Comparison of ENCODE assay signal across 26 cellular contexts in the genomic region with DNA sequence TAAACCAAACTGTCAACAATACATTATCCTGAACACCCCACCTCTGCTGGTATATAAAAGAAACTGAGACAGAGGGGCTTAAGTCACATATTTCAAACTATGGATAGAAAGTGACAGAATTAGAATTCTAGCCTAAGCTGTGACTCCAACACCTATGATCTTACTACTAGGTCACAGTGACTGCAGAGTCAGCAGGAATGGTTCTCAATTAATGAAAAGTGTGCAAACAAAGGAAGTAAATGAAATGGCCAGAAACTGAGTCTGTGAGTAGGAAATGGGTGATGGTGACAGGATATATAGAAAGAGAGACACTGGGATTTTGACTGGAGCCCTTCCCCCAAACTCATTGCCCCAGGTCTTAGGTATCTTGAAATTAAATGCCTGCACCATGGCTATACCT. TPM values are rescaled to one million over a fixed set of nuclear protein-coding genes. Genes with fewer than 3 reads are reported as not detected.
DNase-seq lines count a peak whose midpoint lies in the region; ATAC-seq and TF ChIP-seq lines count a peak whose summit lies in the region.
"Had no signal": no experiment of that assay in that cellular context is flagged by ENCODE, and none has a peak within 500 bp of the region (broad histone marks: within the 10 kb centered on the region; RNA-seq: fewer than 3 reads in every experiment).

No MANE protein-coding gene starts in this region.

- TF ChIP-seq POLR2A in IMR-90 (IDR thresholded peaks at IDR 0.05; ENCODE audit: low read depth, low read length), result no peak

- no peaks in the 10 kb centered on the region for H3K9me3 Mint-ChIP-seq in activated naive CD8-positive, alpha-beta T cell treated with anti-CD3 and anti-CD28 coated beads, Interleukin-2, amount 10 ng/mL, durations not matched to agents 7 days and 5 days
- no peaks in the 10 kb centered on the region for H3K9me3 Mint-ChIP-seq in activated naive CD8-positive, alpha-beta T cell treated with anti-CD3 and anti-CD28 coated beads for 36 hours
- H3K9me3 Mint-ChIP-seq in CD4-positive, alpha-beta T cell, result no peaks in the 10 kb centered on the region
- H3K9me3 Mint-ChIP-seq in stimulated activated effector memory CD8-positive, alpha-beta T cell treated with anti-CD3 and anti-CD28 coated beads, Interleukin-12 subunit alpha, Interleukin-12 subunit beta, amount 100 ng/mL, for 72 hours, result no peaks in the 10 kb centered on the region
- H3K9me3 Mint-ChIP-seq: HFFc6 had no signal

- H3K27ac Mint-ChIP-seq in activated naive CD8-positive, alpha-beta T cell treated with anti-CD3 and anti-CD28 coated beads, Interleukin-2, amount 10 ng/mL, durations not matched to agents 7 days and 5 days, result peak overlapping the region; percentile 8
- H3K27ac Mint-ChIP-seq in activated naive CD8-positive, alpha-beta T cell treated with anti-CD3 and anti-CD28 coated beads for 36 hours, result no peak overlapping the region
- peak overlapping the region; percentile 58 for H3K27ac Mint-ChIP-seq in CD4-positive, alpha-beta T cell
- peak overlapping the region; percentile 70 for H3K27ac Mint-ChIP-seq in stimulated activated effector memory CD8-positive, alpha-beta T cell treated with anti-CD3 and anti-CD28 coated beads, Interleukin-12 subunit alpha, Interleukin-12 subunit beta, amount 100 ng/mL, for 72 hours
- H3K27ac Mint-ChIP-seq: HFFc6 had no signal

- H3K4me2 ChIP-seq in IMR-90 (ENCODE audit: low read depth, low read length), result no peak overlapping the region
- H3K4me2 ChIP-seq: KMS-11 had no signal

- dilution Hi-C loops in IMR-90 (cut with HindIII; ENCODE audit: low sequenced_read_pairs, unreplicated experiment), result no loop called here

- H2AK9ac ChIP-seq in IMR-90 (replicated peaks; ENCODE audit: low read depth, low read length, poor library complexity), result no peak overlapping the region

- peaks cover 45% of the 10 kb centered on the region for H3K36me3 ChIP-seq in IMR-90 (ENCODE audit: control insufficient read depth, insufficient read depth, low read length)

- no peaks in the 10 kb centered on the region for H3K27me3 ChIP-seq in CD4-positive, alpha-beta T cell (ENCODE audit: control insufficient read depth, insufficient read depth, low read length)
- H3K27me3 ChIP-seq in IMR-90 (ENCODE audit: control insufficient read depth, insufficient read depth, low read length), result no peaks in the 10 kb centered on the region
- H3K27me3 ChIP-seq: SJCRH30 had no signal

- peaks cover 47% of the 10 kb centered on the region for H3K36me3 Mint-ChIP-seq in activated naive CD8-positive, alpha-beta T cell treated with anti-CD3 and anti-CD28 coated beads, Interleukin-2, amount 10 ng/mL, durations not matched to agents 7 days and 5 days
- H3K36me3 Mint-ChIP-seq in activated naive CD8-positive, alpha-beta T cell treated with anti-CD3 and anti-CD28 coated beads for 36 hours, result peaks cover 26% of the 10 kb centered on the region
- peaks cover 91% of the 10 kb centered on the region for H3K36me3 Mint-ChIP-seq in CD4-positive, alpha-beta T cell (ENCODE audit: low read depth)
- peaks cover 99% of the 10 kb centered on the region for H3K36me3 Mint-ChIP-seq in stimulated activated effector memory CD8-positive, alpha-beta T cell treated with anti-CD3 and anti-CD28 coated beads, Interleukin-12 subunit alpha, Interleukin-12 subunit beta, amount 100 ng/mL, for 72 hours

- no peak overlapping the region for H2AK5ac ChIP-seq in IMR-90 (ENCODE audit: low read depth, low read length)

- no peak overlapping the region for H3K4ac ChIP-seq in IMR-90 (ENCODE audit: low read depth, low read length)

- no peak for TF ChIP-seq RAD21 in IMR-90 (IDR thresholded peaks at IDR 0.05; ENCODE audit: low read length)

- no peak overlapping the region for H4K5ac ChIP-seq in IMR-90 (ENCODE audit: low read depth, low read length)

- no peaks in the 10 kb centered on the region for H3K27me3 Mint-ChIP-seq in activated naive CD8-positive, alpha-beta T cell treated with anti-CD3 and anti-CD28 coated beads, Interleukin-2, amount 10 ng/mL, durations not matched to agents 7 days and 5 days
- H3K27me3 Mint-ChIP-seq in activated naive CD8-positive, alpha-beta T cell treated with anti-CD3 and anti-CD28 coated beads for 36 hours, result no peaks in the 10 kb centered on the region
- no peaks in the 10 kb centered on the region for H3K27me3 Mint-ChIP-seq in CD4-positive, alpha-beta T cell

- H4K91ac ChIP-seq in IMR-90 (ENCODE audit: insufficient read depth, low read depth, low read length), result no peak overlapping the region

- H2AFZ ChIP-seq in IMR-90 (replicated peaks; ENCODE audit: low read length, poor library complexity), result no peak overlapping the region

- H3K18ac ChIP-seq in IMR-90 (ENCODE audit: low read depth, low read length), result no peak overlapping the region

- no peak overlapping the region for H3K56ac ChIP-seq in IMR-90 (ENCODE audit: extremely low read depth, insufficient read depth, low read length)

- H2BK20ac ChIP-seq in IMR-90 (ENCODE audit: low read depth, low read length), result no peak overlapping the region

- H3K4me3 ChIP-seq in IMR-90 (ENCODE audit: insufficient read depth, low read depth, low read length), result no peak overlapping the region
- H3K4me3 ChIP-seq: HAP-1, SJCRH30 had no signal

- no peak overlapping the region for H3K4me3 Mint-ChIP-seq in activated naive CD8-positive, alpha-beta T cell treated with anti-CD3 and anti-CD28 coated beads, Interleukin-2, amount 10 ng/mL, durations not matched to agents 7 days and 5 days
- H3K4me3 Mint-ChIP-seq in activated naive CD8-positive, alpha-beta T cell treated with anti-CD3 and anti-CD28 coated beads for 36 hours, result no peak overlapping the region
- H3K4me3 Mint-ChIP-seq in CD4-positive, alpha-beta T cell, result no peak overlapping the region
- H3K4me3 Mint-ChIP-seq in stimulated activated effector memory CD8-positive, alpha-beta T cell treated with anti-CD3 and anti-CD28 coated beads, Interleukin-12 subunit alpha, Interleukin-12 subunit beta, amount 100 ng/mL, for 72 hours, result no peak overlapping the region
- H3K4me3 Mint-ChIP-seq: HFFc6 had no signal

- no peak overlapping the region for H3K23ac ChIP-seq in IMR-90 (ENCODE audit: low read depth, low read length)

- no peak overlapping the region for H3K27ac ChIP-seq in CD4-positive, alpha-beta T cell (ENCODE audit: low read depth, low read length)
- no peak overlapping the region for H3K27ac ChIP-seq in IMR-90 (ENCODE audit: insufficient read depth, low read length)
- H3K27ac ChIP-seq: KMS-11, SJCRH30 had no signal

- H3K79me1 ChIP-seq in IMR-90 (ENCODE audit: low read depth in 1 of 2, low read length in 2 of 2), result peaks cover 33 to 49% of the 10 kb centered on the region in 2 experiments

- H2BK120ac ChIP-seq in IMR-90 (ENCODE audit: low read depth, low read length), result no peak overlapping the region

- POLR2A ChIA-PET in activated naive CD8-positive, alpha-beta T cell treated with anti-CD3 and anti-CD28 coated beads, Interleukin-2, amount 10 ng/mL, durations not matched to agents 7 days and 5 days (lab: Charles Lee), result no interaction called here
- POLR2A ChIA-PET in CD4-positive, alpha-beta T cell (lab: Charles Lee), result no interaction called here
- POLR2A ChIA-PET in IMR-90 (lab: Charles Lee; ENCODE audit: unreplicated experiment), result interaction anchor here (0.7 kb wide), 1 partner anchor 79 kb away, joined by 7 read pairs; no protein-coding TSS in a partner anchor

- in situ Hi-C loops in IMR-90 (cut with MboI; ENCODE audit: low sequenced_read_pairs), result no loop called here

- H4K20me1 ChIP-seq in IMR-90 (ENCODE audit: insufficient read depth, low read length), result peaks cover 3% of the 10 kb centered on the region; the same call in 1 of the 2 replicates

- no peak overlapping the region for H3K14ac ChIP-seq in IMR-90 (replicated peaks; ENCODE audit: low read depth, low read length)

- H4K8ac ChIP-seq in IMR-90 (ENCODE audit: low read depth in 2 of 2, low read length in 2 of 2), result no peak overlapping the region

- CTCF ChIA-PET in CD4-positive, alpha-beta T cell (lab: Charles Lee), result no interaction called here
- CTCF ChIA-PET in IMR-90 (lab: Yijun Ruan, JAX), result interaction anchor here (0.7 kb wide), 1 partner anchor 327 kb away, joined by 4 read pairs; no protein-coding TSS in a partner anchor

- ATAC-seq in activated naive CD8-positive, alpha-beta T cell treated with anti-CD3 and anti-CD28 coated beads, Interleukin-2, amount 10 ng/mL, durations not matched to agents 7 days and 5 days (ENCODE audit: low read depth), result no peak
- no peak for ATAC-seq in CD4-positive, alpha-beta T cell (ENCODE audit: poor library complexity)
- ATAC-seq in IMR-90 (ENCODE audit: low read depth) (no peak), GM21390 (IDR thresholded peaks at IDR 0.05; ENCODE audit: unreplicated experiment) (no peak)
- ATAC-seq in stimulated activated effector memory CD8-positive, alpha-beta T cell treated with anti-CD3 and anti-CD28 coated beads, Interleukin-12 subunit alpha, Interleukin-12 subunit beta, amount 100 ng/mL, for 72 hours, result no peak
- ATAC-seq: PC-3, Right ventricle myocardium inferior, SK-N-SH treated with all-trans-retinoic acid at 6 μM for 48 hours had no signal

- no peaks in the 10 kb centered on the region for H3K9me3 ChIP-seq in CD4-positive, alpha-beta T cell (ENCODE audit: control insufficient read depth, low read length)
- H3K9me3 ChIP-seq in IMR-90 (ENCODE audit: control insufficient read depth, insufficient read depth, low read length), result no peaks in the 10 kb centered on the region
- H3K9me3 ChIP-seq: HAP-1, SJCRH30 had no signal

- no peak overlapping the region for H3K9ac ChIP-seq in IMR-90 (ENCODE audit: low read depth, low read length)
- H3K9ac ChIP-seq: KMS-11 had no signal

- no TSS peak for BruUV-seq in IMR-90 (replicated peaks; lab: Mats Ljungman, UMichigan)

- H3K9me1 ChIP-seq in IMR-90 (ENCODE audit: insufficient read depth, low read length), result peaks cover 8% of the 10 kb centered on the region; the same call in 1 of the 2 replicates

- TF ChIP-seq CTCF in CD4-positive, alpha-beta T cell (IDR thresholded peaks at IDR 0.05), result no peak
- TF ChIP-seq CTCF in IMR-90 (conservative IDR thresholded peaks at IDR 0.05; ENCODE audit: low read depth, low read length), result no peak

- DNase-seq in activated naive CD8-positive, alpha-beta T cell treated with anti-CD3 and anti-CD28 coated beads, Interleukin-2, amount 10 ng/mL, durations not matched to agents 7 days and 5 days, result no peak
- no peak for DNase-seq in activated naive CD8-positive, alpha-beta T cell treated with anti-CD3 and anti-CD28 coated beads for 36 hours
- no peak for DNase-seq in CD4-positive, alpha-beta T cell
- DNase-seq in IMR-90 (no peak), mesenteric fat pad (ENCODE audit: low spot score) (no peak)
- DNase-seq in stimulated activated effector memory CD8-positive, alpha-beta T cell treated with anti-CD3 and anti-CD28 coated beads, Interleukin-12 subunit alpha, Interleukin-12 subunit beta, amount 100 ng/mL, for 72 hours (ENCODE audit: low spot score in 2 of 2), result no peak
- DNase-seq: C1 segment of cervical spinal cord; DMS153; DND-41; GOT3; HFFc6; NCI-H1048; NCI-H1417; NCI-H1694; NCI-H2029 treated with DMSO at 0.1 percent for 48 hours; NCI-H446 treated with DMSO at 0.1 percent for 48 hours; NCI-H526; NCI-H82; NK-92 treated with Interleukin-12 subunit alpha and Interleukin-12 subunit beta, amount 100 ng/mL, for 24 hours; PC-3; SJCRH30 had no signal

- peaks cover 10% of the 10 kb centered on the region for H3K4me1 Mint-ChIP-seq in activated naive CD8-positive, alpha-beta T cell treated with anti-CD3 and anti-CD28 coated beads, Interleukin-2, amount 10 ng/mL, durations not matched to agents 7 days and 5 days
- H3K4me1 Mint-ChIP-seq in activated naive CD8-positive, alpha-beta T cell treated with anti-CD3 and anti-CD28 coated beads for 36 hours, result peaks cover 4% of the 10 kb centered on the region
- peaks cover 9% of the 10 kb centered on the region for H3K4me1 Mint-ChIP-seq in CD4-positive, alpha-beta T cell (ENCODE audit: low read depth)
- peaks cover 7% of the 10 kb centered on the region for H3K4me1 Mint-ChIP-seq in stimulated activated effector memory CD8-positive, alpha-beta T cell treated with anti-CD3 and anti-CD28 coated beads, Interleukin-12 subunit alpha, Interleukin-12 subunit beta, amount 100 ng/mL, for 72 hours

- intact Hi-C loops in CD4-positive, alpha-beta T cell (cut with DNase I, micrococcal nuclease), result no loop called here
- intact Hi-C loops in IMR-90 (cut with micrococcal nuclease), result no loop called here

- H2BK15ac ChIP-seq in IMR-90 (ENCODE audit: low read depth, low read length), result no peak overlapping the region

- no peak overlapping the region for H2BK5ac ChIP-seq in IMR-90 (ENCODE audit: low read depth, low read length, poor library complexity, severe bottlenecking)

- H3K4me1 ChIP-seq in IMR-90 (ENCODE audit: control insufficient read depth, insufficient read depth, low read length), result no peaks in the 10 kb centered on the region; the same call in 1 of the 2 replicates
- H3K4me1 ChIP-seq: HAP-1, SJCRH30 had no signal

RNA-seq across cellular contexts. Expression of gene SDC3, which starts 38.7 kb away (rescaled TPM):
- under 1 TPM; 0.51 to 0.55 TPM for total RNA-seq in activated naive CD8-positive, alpha-beta T cell treated with anti-CD3 and anti-CD28 coated beads, Interleukin-2, amount 10 ng/mL, durations not matched to agents 7 days and 5 days
- under 1 TPM; 0.30 to 0.43 TPM for total RNA-seq in activated naive CD8-positive, alpha-beta T cell treated with anti-CD3 and anti-CD28 coated beads for 36 hours
- total RNA-seq in CD4-positive, alpha-beta T cell, result under 1 TPM in 1 of 2 experiments, not detected in 1; 0.14 TPM
- total RNA-seq in IMR-90 (2012; rRNA removed) (13.1 and 14.2 TPM in 2 replicates), mesenteric fat pad (53.4 TPM)
- 71.5 and 75.7 TPM in 2 replicates for polyA plus RNA-seq in IMR-90 (2012; rRNA removed)
- polyA plus RNA-seq in IMR-90 (2012; cell fraction: cytosol; rRNA removed), result 47.3 and 81.5 TPM in 2 replicates
- 36.2 and 50.9 TPM in 2 replicates for polyA plus RNA-seq in IMR-90 (2012; cell fraction: nucleus; rRNA removed; ENCODE audit: low replicate concordance)
